In genomic region chr11:64764753-64765152, GRCh38 we compare ENCODE assay signal across 11 cellular contexts. TPM values are rescaled to one million over a fixed set of nuclear protein-coding genes. Genes with fewer than 3 reads are reported as not detected.
DNase-seq lines count a peak whose midpoint lies in the region; ATAC-seq and TF ChIP-seq lines count a peak whose summit lies in the region.
"Had no signal": no experiment of that assay in that cellular context is flagged by ENCODE, and none has a peak within 500 bp of the region (broad histone marks: within the 10 kb centered on the region; RNA-seq: fewer than 3 reads in every experiment).

No MANE protein-coding gene starts in this region.

- peak overlapping the region; percentile 72 for H3K27ac ChIP-seq in CD4-positive, CD25-positive, alpha-beta regulatory T cell (ENCODE audit: insufficient read depth, low read length, poor library complexity, severe bottlenecking)
- peak overlapping the region; percentile 98 for H3K27ac ChIP-seq in HUES48 (ENCODE audit: low read depth, low read length)
- H3K27ac ChIP-seq: hepatocyte had no signal

- TF ChIP-seq CTCF in brain (conservative IDR thresholded peaks at IDR 0.05): no peak

- H3K9me3 Mint-ChIP-seq in CD4-positive, CD25-positive, alpha-beta regulatory T cell: peaks cover 0 to 2% (median 0%) of the 10 kb centered on the region in 7 donors
- H3K9me3 Mint-ChIP-seq in brain: no peaks in the 10 kb centered on the region
- no peaks in the 10 kb centered on the region for H3K9me3 Mint-ChIP-seq in natural killer cell treated with Interleukin-12 subunit alpha and Interleukin-12 subunit beta and Interleukin-15 and Interleukin-18, amount 100 ng/mL, for 72 hours

- H3K9me3 ChIP-seq in CD4-positive, CD25-positive, alpha-beta regulatory T cell (ENCODE audit: control insufficient read depth in 2 of 2, low read length in 2 of 2): no peaks in the 10 kb centered on the region
- no peaks in the 10 kb centered on the region for H3K9me3 ChIP-seq in HUES48 (ENCODE audit: control insufficient read depth, insufficient read depth, low read length)
- H3K9me3 ChIP-seq: Peyer's patch had no signal

- H3K4me3 Mint-ChIP-seq in CD4-positive, CD25-positive, alpha-beta regulatory T cell: peak overlapping the region; percentile 86 to 94 (median 86)
- H3K4me3 Mint-ChIP-seq in brain: peak overlapping the region in 1 of 5 experiments; percentile 4
- peak overlapping the region; percentile 75 for H3K4me3 Mint-ChIP-seq in natural killer cell treated with Interleukin-12 subunit alpha and Interleukin-12 subunit beta and Interleukin-15 and Interleukin-18, amount 100 ng/mL, for 72 hours

- ATAC-seq in CD4-positive, CD25-positive, alpha-beta regulatory T cell (ENCODE audit: low read depth in 2 of 2): no peak
- ATAC-seq in natural killer cell treated with Interleukin-12 subunit alpha and Interleukin-12 subunit beta and Interleukin-15 and Interleukin-18, amount 100 ng/mL, for 72 hours: no peak
- ATAC-seq in GM21423 (IDR thresholded peaks at IDR 0.05; ENCODE audit: unreplicated experiment): no peak

- H3K4me1 Mint-ChIP-seq in CD4-positive, CD25-positive, alpha-beta regulatory T cell: peaks cover 31 to 95% (median 62%) of the 10 kb centered on the region in 4 donors
- H3K4me1 Mint-ChIP-seq in brain: peaks cover 76% of the 10 kb centered on the region
- H3K4me1 Mint-ChIP-seq in natural killer cell treated with Interleukin-12 subunit alpha and Interleukin-12 subunit beta and Interleukin-15 and Interleukin-18, amount 100 ng/mL, for 72 hours (ENCODE audit: low read depth in 2 of 2): peaks cover 78 to 87% of the 10 kb centered on the region in 2 donors

- peaks cover 63% of the 10 kb centered on the region for H3K36me3 ChIP-seq in CD4-positive, CD25-positive, alpha-beta regulatory T cell (ENCODE audit: control insufficient read depth, insufficient read depth, low read length)
- H3K36me3 ChIP-seq in HUES48 (ENCODE audit: control insufficient read depth, insufficient read depth, low read length): peaks cover 59% of the 10 kb centered on the region

- peak overlapping the region; percentile 68 for H3K4me3 ChIP-seq in CD4-positive, CD25-positive, alpha-beta regulatory T cell (ENCODE audit: low read depth, low read length)
- no peak overlapping the region for H3K4me3 ChIP-seq in HUES48 (ENCODE audit: low read depth, low read length)
- H3K4me3 ChIP-seq: hepatocyte, Peyer's patch had no signal

- H3K9ac ChIP-seq in HUES48 (ENCODE audit: low read depth, low read length): no peak overlapping the region

- peaks cover 96% of the 10 kb centered on the region for H3K4me1 ChIP-seq in CD4-positive, CD25-positive, alpha-beta regulatory T cell (ENCODE audit: control insufficient read depth, insufficient read depth, low read length, poor library complexity, severe bottlenecking)
- peaks cover 53% of the 10 kb centered on the region for H3K4me1 ChIP-seq in HUES48 (ENCODE audit: control insufficient read depth, insufficient read depth, low read length)

- peak overlapping the region; percentile 90 to 99 (median 96) for H3K27ac Mint-ChIP-seq in CD4-positive, CD25-positive, alpha-beta regulatory T cell
- H3K27ac Mint-ChIP-seq in brain: peak overlapping the region in 4 of 5 experiments; percentile 83 to 95 (median 88)
- H3K27ac Mint-ChIP-seq in natural killer cell treated with Interleukin-12 subunit alpha and Interleukin-12 subunit beta and Interleukin-15 and Interleukin-18, amount 100 ng/mL, for 72 hours: peak overlapping the region; percentile 83 to 98

- DNase-seq in CD4-positive, CD25-positive, alpha-beta regulatory T cell: no peak
- DNase-seq in natural killer cell treated with Interleukin-12 subunit alpha and Interleukin-12 subunit beta and Interleukin-15 and Interleukin-18, amount 100 ng/mL, for 72 hours (ENCODE audit: low spot score): no peak
- DNase-seq in NCI-H187 (lab: John Stamatoyannopoulos, UW) (no peak), NCI-H82 (lab: John Stamatoyannopoulos, UW) (no peak)
- no peak for DNase-seq in stimulated activated CD4-positive, alpha-beta T cell treated with anti-CD3 and anti-CD28 coated beads, Interleukin-4, amount 100 ng/mL, for 4 hours
- DNase-seq: NCI-H1694 treated with DMSO at 0.1 percent for 48 hours had no signal

- peaks cover 56% of the 10 kb centered on the region for H3K36me3 Mint-ChIP-seq in CD4-positive, CD25-positive, alpha-beta regulatory T cell
- H3K36me3 Mint-ChIP-seq in brain: peaks cover 54% of the 10 kb centered on the region
- H3K36me3 Mint-ChIP-seq in natural killer cell treated with Interleukin-12 subunit alpha and Interleukin-12 subunit beta and Interleukin-15 and Interleukin-18, amount 100 ng/mL, for 72 hours: peaks cover 38% of the 10 kb centered on the region

- H3K27me3 ChIP-seq in CD4-positive, CD25-positive, alpha-beta regulatory T cell (ENCODE audit: control insufficient read depth, insufficient read depth, low read length): no peaks in the 10 kb centered on the region
- H3K27me3 ChIP-seq in HUES48 (ENCODE audit: control insufficient read depth, insufficient read depth, low read length): no peaks in the 10 kb centered on the region
- H3K27me3 ChIP-seq: hepatocyte, Peyer's patch had no signal

- H3K27me3 Mint-ChIP-seq in CD4-positive, CD25-positive, alpha-beta regulatory T cell: peaks cover 15% of the 10 kb centered on the region
- H3K27me3 Mint-ChIP-seq in brain: no peaks in the 10 kb centered on the region
- no peaks in the 10 kb centered on the region for H3K27me3 Mint-ChIP-seq in natural killer cell treated with Interleukin-12 subunit alpha and Interleukin-12 subunit beta and Interleukin-15 and Interleukin-18, amount 100 ng/mL, for 72 hours

RNA-seq across cellular contexts. Expression of gene PYGM, which starts 5.0 kb away (rescaled TPM):
- total RNA-seq in CD4-positive, CD25-positive, alpha-beta regulatory T cell: 10.9 TPM
- polyA plus RNA-seq in CD4-positive, CD25-positive, alpha-beta regulatory T cell: under 1 TPM in 2 of 4 donors, not detected in 2; 0.17 to 0.43 TPM
- 13.4 TPM for polyA plus RNA-seq in brain (ENCODE audit: insufficient read depth, low read depth, low replicate concordance)
- 1 to 10 TPM; 4.7 to 5.6 TPM for total RNA-seq in natural killer cell treated with Interleukin-12 subunit alpha and Interleukin-12 subunit beta and Interleukin-15 and Interleukin-18, amount 100 ng/mL, for 72 hours

RNA-seq across cellular contexts. Expression of gene SF1, which starts 13.6 kb away (rescaled TPM):
- 1,361 TPM for total RNA-seq in CD4-positive, CD25-positive, alpha-beta regulatory T cell
- 100 to 1,000 TPM in 1 of 4 donors, 10 to 100 TPM in 3; 75.0 to 100 (median 89.3) TPM for polyA plus RNA-seq in CD4-positive, CD25-positive, alpha-beta regulatory T cell
- polyA plus RNA-seq in brain (ENCODE audit: insufficient read depth, low read depth, low replicate concordance): 233 TPM
- 100 to 1,000 TPM; 376 to 425 TPM for total RNA-seq in natural killer cell treated with Interleukin-12 subunit alpha and Interleukin-12 subunit beta and Interleukin-15 and Interleukin-18, amount 100 ng/mL, for 72 hours

RNA-seq across cellular contexts. Expression of gene RASGRP2, which starts 20.8 kb away (rescaled TPM):
- 570 TPM for total RNA-seq in CD4-positive, CD25-positive, alpha-beta regulatory T cell
- polyA plus RNA-seq in CD4-positive, CD25-positive, alpha-beta regulatory T cell: 100 to 1,000 TPM; 140 to 170 (median 157) TPM
- polyA plus RNA-seq in brain (ENCODE audit: insufficient read depth, low read depth, low replicate concordance): 5.9 TPM
- 10 to 100 TPM; 13.6 to 27.7 TPM for total RNA-seq in natural killer cell treated with Interleukin-12 subunit alpha and Interleukin-12 subunit beta and Interleukin-15 and Interleukin-18, amount 100 ng/mL, for 72 hours

RNA-seq across cellular contexts. Expression of gene MAP4K2, which starts 38.3 kb away (rescaled TPM):
- 85.0 TPM for total RNA-seq in CD4-positive, CD25-positive, alpha-beta regulatory T cell
- 10 to 100 TPM; 31.5 to 39.5 (median 34.8) TPM for polyA plus RNA-seq in CD4-positive, CD25-positive, alpha-beta regulatory T cell
- 18.6 TPM for polyA plus RNA-seq in brain (ENCODE audit: insufficient read depth, low read depth, low replicate concordance)
- 10 to 100 TPM; 17.6 to 47.1 TPM for total RNA-seq in natural killer cell treated with Interleukin-12 subunit alpha and Interleukin-12 subunit beta and Interleukin-15 and Interleukin-18, amount 100 ng/mL, for 72 hours

RNA-seq across cellular contexts. Expression of gene NRXN2, which starts 41.8 kb away (rescaled TPM):
- total RNA-seq in CD4-positive, CD25-positive, alpha-beta regulatory T cell: 0.42 TPM
- polyA plus RNA-seq in CD4-positive, CD25-positive, alpha-beta regulatory T cell: not detected
- 117 TPM for polyA plus RNA-seq in brain (ENCODE audit: insufficient read depth, low read depth, low replicate concordance)
- 1 to 10 TPM in 1 of 2 donors, under 1 TPM in 1; 0.74 to 1.3 TPM for total RNA-seq in natural killer cell treated with Interleukin-12 subunit alpha and Interleukin-12 subunit beta and Interleukin-15 and Interleukin-18, amount 100 ng/mL, for 72 hours

Comparison
In these comparisons a context has a peak if more than half of its experiments do, and no peak if none do; other contexts are left out.
1. RNA of gene RASGRP2, which starts 20.8 kb away (total RNA-seq): 570 TPM in CD4-positive, CD25-positive, alpha-beta regulatory T cell (single experiment); 13.6 to 27.7 TPM in natural killer cell treated with Interleukin-12 subunit alpha and Interleukin-12 subunit beta and Interleukin-15 and Interleukin-18, amount 100 ng/mL, for 72 hours; every median in the first group is over 10 times any median in the second.
2. Peak in every context shown above with its lines, with median percentiles within 50 percentile points of each other: H3K27ac Mint-ChIP-seq.